Comparison of ENCODE assay signal across 1 cellular context in genomic region chr7:23530355-23530754, GRCh38.
TF ChIP-seq lines count a peak whose summit lies in the region.

No MANE protein-coding gene starts in this region.

TF ChIP-seq in GM23338, 12 proteins besides CTCF, POLR2A, EP300 and RAD21 (continued from another document):
- no peak for TF ChIP-seq ZNF462 (CRISPR knock-in tag; IDR thresholded peaks at IDR 0.05)
- TF ChIP-seq POLR2AphosphoS5 (IDR thresholded peaks at IDR 0.05; ENCODE audit: low read depth) = no peak
